ENCODE assay signal across 1 cellular context in genomic region chr17:12619444-12620199, GRCh38.
TF ChIP-seq lines count a peak whose summit lies in the region.

No MANE protein-coding gene starts in this region.

TF ChIP-seq in H1, 55 proteins besides CTCF, POLR2A, EP300 and RAD21:
- TF ChIP-seq SIN3A (conservative IDR thresholded peaks at IDR 0.05 in 1 of 2, IDR thresholded peaks at IDR 0.05 in 1 of 2; ENCODE audit: low read depth in 1 of 2, low read length in 2 of 2) (0 out of 4 replicates have a peak, but pooled peaks of 1 of the 2 experiments have one; percentile 12), TCF12 (IDR thresholded peaks at IDR 0.05; ENCODE audit: low read depth, low read length) (no peak)
